15 cellular contexts compared by ENCODE assay signal in the genomic region with DNA sequence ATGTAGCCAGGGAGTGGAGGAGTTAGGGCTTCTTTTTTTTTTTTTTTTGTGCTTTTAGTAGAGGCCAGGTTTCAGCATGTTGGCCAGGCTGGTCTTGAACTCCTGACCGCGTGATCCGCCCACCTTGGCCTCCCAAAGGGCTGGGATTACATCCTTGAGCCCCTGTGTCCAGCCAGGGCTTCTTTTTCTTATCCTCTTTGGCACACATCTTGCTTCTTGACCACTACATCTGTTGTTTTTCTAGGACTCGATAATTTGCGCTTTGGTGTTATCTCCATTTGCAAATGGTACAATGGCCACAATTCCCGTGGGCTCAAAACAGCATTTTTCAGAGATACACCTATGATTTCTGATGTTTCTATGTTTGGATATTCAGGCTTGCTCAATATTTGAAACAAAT. TPM values are rescaled to one million over a fixed set of nuclear protein-coding genes. Genes with fewer than 3 reads are reported as not detected.
DNase-seq lines count a peak whose midpoint lies in the region; ATAC-seq, FAIRE-seq and TF ChIP-seq lines count a peak whose summit lies in the region.
"Had no signal": no experiment of that assay in that cellular context is flagged by ENCODE, and none has a peak within 500 bp of the region (broad histone marks: within the 10 kb centered on the region; RNA-seq: fewer than 3 reads in every experiment).

No MANE protein-coding gene starts in this region.

- peaks cover 41% of the 10 kb centered on the region for H3K36me3 ChIP-seq in left ventricle myocardium inferior
- H3K36me3 ChIP-seq in right atrium auricular region = peaks cover 13% of the 10 kb centered on the region
- peaks cover 0 to 4% of the 10 kb centered on the region in 2 experiments; a peak in 2 of 4 replicates for H3K36me3 ChIP-seq in GM12878 (ENCODE audit: control insufficient read depth in 2 of 2, insufficient read depth in 2 of 2, low read length in 1 of 2)
- peaks cover 0 to 3% of the 10 kb centered on the region in 2 donors for H3K36me3 ChIP-seq in aorta (ENCODE audit: control insufficient read depth in 1 of 2, insufficient read depth in 2 of 2, low read length in 1 of 2)
- H3K36me3 ChIP-seq: colonic mucosa, sigmoid colon had no signal

- H3K4me1 Mint-ChIP-seq in memory B cell = peaks cover 33% of the 10 kb centered on the region

- H3K27ac ChIP-seq in left ventricle myocardium inferior (replicated peaks) (no peak overlapping the region), right atrium auricular region (no peak overlapping the region), GM12878 (ENCODE audit: control insufficient read depth, insufficient read depth) (no peak overlapping the region), aorta (ENCODE audit: low read depth in 1 of 2, low read length in 2 of 2) (no peak overlapping the region)
- H3K27ac ChIP-seq: colonic mucosa, sigmoid colon, tibial nerve had no signal

- SMC1A ChIA-PET in GM12878 (lab: Charles Lee; ENCODE audit: uncharacterized antibody, unreplicated experiment) = interaction anchor here (0.6 to 1.4 kb wide), 4 partner anchors 11 to 422 kb away, joined by 3 to 5 read pairs (median 4); no protein-coding TSS in a partner anchor

- FAIRE-seq in GM12878 (lab: Jason Lieb, UNC) = no peak

- no peaks in the 10 kb centered on the region for H4K20me1 ChIP-seq in GM12878 (ENCODE audit: control insufficient read depth, insufficient read depth)

- no peak for TF ChIP-seq RAD21 in GM12878 (IDR thresholded peaks at IDR 0.05; ENCODE audit: insufficient read depth, low read depth, low read length)

- peak overlapping the region; percentile 59 for H3K4me3 Mint-ChIP-seq in memory B cell

- TF ChIP-seq EP300 in GM12878 (IDR thresholded peaks at IDR 0.05; ENCODE audit: borderline replicate concordance in 1 of 2, control insufficient read depth in 1 of 2, low read depth in 2 of 2, low read length in 2 of 2) = no peak

- intact Hi-C loops in left ventricle myocardium inferior (cut with micrococcal nuclease) (loop anchor here (10.0 kb wide), 1 partner anchor 47 kb away; no protein-coding TSS in a partner anchor), GM12878 (cut with micrococcal nuclease; ENCODE audit: unreplicated experiment) (no loop called here), aorta (cut with DNase I) (no loop called here), posterior cingulate gyrus (cut with DNase I) (no loop called here)

- in situ Hi-C loops in GM12878 (cut with MboI) = no loop called here

- no peak overlapping the region for H3K9ac ChIP-seq in GM12878 (ENCODE audit: control insufficient read depth, insufficient read depth, low read length)

- no peak overlapping the region for H2AFZ ChIP-seq in GM12878 (ENCODE audit: control insufficient read depth, low read depth, low read length)

- TF ChIP-seq POLR2A in GM12878 (IDR thresholded peaks at IDR 0.05; ENCODE audit: low read depth, low read length) = no peak

- no peak for ATAC-seq in GM12878
- no peak for ATAC-seq in memory B cell (ENCODE audit: low read depth)
- no peak for ATAC-seq in aorta (ENCODE audit: low FRiP score)
- ATAC-seq: gastrocnemius medialis had no signal

- RAD21 ChIA-PET in GM12878 (lab: Charles Lee; ENCODE audit: unreplicated experiment) = interaction anchor here (1.6 kb wide), 1 partner anchor 9 kb away, joined by 4 read pairs; no protein-coding TSS in a partner anchor

- H3K9me3 ChIP-seq in left ventricle myocardium inferior (replicated peaks) (no peaks in the 10 kb centered on the region), right atrium auricular region (no peaks in the 10 kb centered on the region), GM12878 (replicated peaks; ENCODE audit: control insufficient read depth, insufficient read depth, low read length) (no peaks in the 10 kb centered on the region), aorta (ENCODE audit: control insufficient read depth, low read length) (no peaks in the 10 kb centered on the region)
- H3K9me3 ChIP-seq: colonic mucosa, gastrocnemius medialis, sigmoid colon, tibial nerve had no signal

- peaks cover 82% of the 10 kb centered on the region for H3K4me1 ChIP-seq in left ventricle myocardium inferior
- peaks cover 0 to 31% of the 10 kb centered on the region in 2 donors for H3K4me1 ChIP-seq in right atrium auricular region
- peaks cover 10% of the 10 kb centered on the region for H3K4me1 ChIP-seq in GM12878 (ENCODE audit: control insufficient read depth, insufficient read depth, low read length)
- peaks cover 4 to 6% of the 10 kb centered on the region in 2 donors for H3K4me1 ChIP-seq in aorta (ENCODE audit: control insufficient read depth in 1 of 2, insufficient read depth in 2 of 2, low read length in 2 of 2)

- 100% methylated on average over 6 of the region's 6 CpGs for WGBS in GM12878 (ENCODE audit: insufficient coverage, insufficient replicate concordance, low lambda C conversion rate, missing lambda C conversion rate)
- 60 to 61% methylated on average over 6 of the region's 6 CpGs for WGBS in aorta, 2 donors

- H3K79me2 ChIP-seq in GM12878 (ENCODE audit: control insufficient read depth, insufficient read depth, low read length) = peaks cover 27% of the 10 kb centered on the region

- CTCF ChIA-PET in GM12878 (lab: Yijun Ruan, JAX) = interaction anchor here (1.1 to 1.5 kb wide), 3 partner anchors 9 to 599 kb away, joined by 3 read pairs; no protein-coding TSS in a partner anchor

- H3K27ac Mint-ChIP-seq in memory B cell = peak overlapping the region; percentile 67

- H3K9me3 Mint-ChIP-seq in memory B cell = no peaks in the 10 kb centered on the region

- TF ChIP-seq CTCF in left ventricle myocardium inferior (IDR thresholded peaks at IDR 0.05; ENCODE audit: borderline replicate concordance) (no peak), right atrium auricular region (IDR thresholded peaks at IDR 0.05) (no peak), GM12878 (IDR thresholded peaks at IDR 0.05 in 2 of 3, conservative IDR thresholded peaks at IDR 0.05 in 1 of 3; ENCODE audit: control insufficient read depth in 2 of 3, extremely low read depth in 1 of 3, insufficient read depth in 1 of 3, low read depth in 3 of 3, low read length in 3 of 3) (no peak)

- DNase-seq in left ventricle myocardium inferior = no peak
- no peak for DNase-seq in right atrium auricular region (ENCODE audit: low spot score)
- DNase-seq in GM12878 (ENCODE audit: low read depth, low spot score) = no peak
- no peak for DNase-seq in memory B cell (ENCODE audit: low spot score in 2 of 2)
- no peak for DNase-seq in aorta
- DNase-seq in posterior cingulate gyrus = no peak
- DNase-seq in stimulated activated naive CD4-positive, alpha-beta T cell treated with Interleukin-2 at 50 U/mL for 16 hours (lab: John Stamatoyannopoulos, UW) = no peak
- DNase-seq in NCI-H524 (lab: John Stamatoyannopoulos, UW) = no peak
- DNase-seq: activated CD4-positive, alpha-beta T cell treated with anti-CD3 and anti-CD28 coated beads for 4 hours; colonic mucosa; EL; gastrocnemius medialis; NCI-H1105; sigmoid colon had no signal

- H3K27me3 ChIP-seq in left ventricle myocardium inferior (ENCODE audit: low read depth) (no peaks in the 10 kb centered on the region), right atrium auricular region (no peaks in the 10 kb centered on the region), GM12878 (replicated peaks in 1 of 2; ENCODE audit: control insufficient read depth in 2 of 2, insufficient read depth in 2 of 2, low read length in 1 of 2) (no peaks in the 10 kb centered on the region), aorta (ENCODE audit: control insufficient read depth in 1 of 2, insufficient read depth in 2 of 2, low read length in 1 of 2) (no peaks in the 10 kb centered on the region)
- H3K27me3 ChIP-seq: colonic mucosa, gastrocnemius medialis, sigmoid colon, tibial nerve had no signal

- peak overlapping the region; percentile 91 for H3K4me3 ChIP-seq in left ventricle myocardium inferior
- H3K4me3 ChIP-seq in right atrium auricular region = peak overlapping the region in 1 of 2 donors; percentile 7
- H3K4me3 ChIP-seq in GM12878 = 0 out of 2 replicates have a peak overlapping the region, but pooled peaks have one; percentile 17
- H3K4me3 ChIP-seq in aorta (ENCODE audit: low read length in 2 of 2) = peak overlapping the region; percentile 19 to 26
- H3K4me3 ChIP-seq: colonic mucosa, sigmoid colon, tibial nerve had no signal

- no peaks in the 10 kb centered on the region for H3K27me3 Mint-ChIP-seq in memory B cell

- peak overlapping the region; percentile 59 for H3K4me2 ChIP-seq in GM12878 (ENCODE audit: control insufficient read depth, insufficient read depth)

- BruUV-seq in GM12878 (replicated peaks; lab: Mats Ljungman, UMichigan) = no TSS peak

- POLR2A ChIA-PET in GM12878 (lab: Charles Lee) = interaction anchor here (0.7 to 1.6 kb wide), 2 partner anchors 11 to 592 kb away, joined by 3 to 5 read pairs; partner anchors contain the start of gene ACTRT3

- peaks cover 15% of the 10 kb centered on the region for H3K36me3 Mint-ChIP-seq in memory B cell

RNA-seq across cellular contexts. Expression of gene SKIL, which starts 4.2 kb away (rescaled TPM):
- total RNA-seq in left ventricle myocardium inferior (21.5 TPM), right atrium auricular region (10 to 100 TPM; 20.4 to 32.9 TPM), GM12878 (2014; rRNA removed) (10.5 and 14.7 TPM in 2 replicates), GM12878 (2014; rRNA removed; fragmentation: Illumina TruSeq; extraction: Trizol) (13.6 and 14.7 TPM in 2 replicates), GM12878 (2021) (14.4 and 14.8 TPM in 2 replicates), aorta (100 to 1,000 TPM in 1 of 2 donors, 10 to 100 TPM in 1; 98.7 to 134 TPM)
- total RNA-seq in GM12878 (2013; cell fraction: nucleolus; rRNA removed) = 16.8 and 19.3 TPM in 2 replicates
- 6.3 TPM for polyA plus RNA-seq in GM12878 (2011; ENCODE audit: low read depth)
- polyA plus RNA-seq in GM12878 (2011; rRNA removed) (4.7 and 6.5 TPM in 2 replicates), GM12878 (2014; fragmentation: Illumina TruSeq; extraction: Trizol) (6.0 and 9.3 TPM in 2 replicates), GM12878 (2014; fragmentation: Nextera tagmentation; extraction: Ambion mirVana) (1 to 10 TPM; 2.7 to 5.7 TPM), GM12878 (2014; rRNA removed) (5.1 and 5.9 TPM in 2 replicates), GM12878 (2016; fragmentation: Nextera tagmentation; extraction: Ambion mirVana) (1 to 10 TPM; 7.4 TPM), aorta (10 to 100 TPM; 13.6 to 16.5 TPM)
- 2.1 and 2.5 TPM in 2 replicates for polyA plus RNA-seq in GM12878 (2011; cell fraction: cytosol; rRNA removed)
- polyA plus RNA-seq in GM12878 (2011; cell fraction: nucleus; rRNA removed) = 3.5 and 4.9 TPM in 2 replicates
- polyA plus RNA-seq in GM12878 (2012) = 6.3 and 10.8 TPM in 2 replicates
- 16.0 and 24.9 TPM in 2 replicates for polyA minus RNA-seq in GM12878 (2011; rRNA and poly(A)+ RNA removed)
- 6.8 and 8.6 TPM in 2 replicates for polyA minus RNA-seq in GM12878 (2011; cell fraction: cytosol; rRNA and poly(A)+ RNA removed)
- polyA minus RNA-seq in GM12878 (2011; cell fraction: nucleus; rRNA and poly(A)+ RNA removed) = 3.5 and 5.7 TPM in 2 replicates

RNA-seq across cellular contexts. Expression of gene CLDN11, which starts 57.0 kb away (rescaled TPM):
- 4.3 TPM for total RNA-seq in left ventricle myocardium inferior
- total RNA-seq in right atrium auricular region = 10 to 100 TPM in 1 of 2 donors, 1 to 10 TPM in 1; 9.0 to 15.8 TPM
- total RNA-seq in GM12878 (2013; cell fraction: nucleolus; rRNA removed) = 0.38 TPM in 1 of 2 replicates, not detected in the other
- 0.16 TPM in 1 of 2 replicates, not detected in the other for total RNA-seq in GM12878 (2014; rRNA removed)
- not detected in 2 replicates for total RNA-seq in GM12878 (2014; rRNA removed; fragmentation: Illumina TruSeq; extraction: Trizol)
- 0.15 and 0.29 TPM in 2 replicates for total RNA-seq in GM12878 (2021)
- not detected for polyA plus RNA-seq in GM12878 (2011; ENCODE audit: low read depth)
- not detected in 2 replicates for polyA plus RNA-seq in GM12878 (2011; rRNA removed)
- 0.03 TPM in 1 of 2 replicates, not detected in the other for polyA plus RNA-seq in GM12878 (2011; cell fraction: cytosol; rRNA removed)
- not detected in 2 replicates for polyA plus RNA-seq in GM12878 (2011; cell fraction: nucleus; rRNA removed)
- polyA plus RNA-seq in GM12878 (2012) = 0.15 TPM in 1 of 2 replicates, not detected in the other
- polyA plus RNA-seq in GM12878 (2014; fragmentation: Illumina TruSeq; extraction: Trizol) = not detected in 2 replicates
- not detected for polyA plus RNA-seq in GM12878 (2014; fragmentation: Nextera tagmentation; extraction: Ambion mirVana)
- not detected in 2 replicates for polyA plus RNA-seq in GM12878 (2014; rRNA removed)
- polyA plus RNA-seq in GM12878 (2016; fragmentation: Nextera tagmentation; extraction: Ambion mirVana) = not detected
- not detected in 2 replicates for polyA minus RNA-seq in GM12878 (2011; rRNA and poly(A)+ RNA removed)
- polyA minus RNA-seq in GM12878 (2011; cell fraction: cytosol; rRNA and poly(A)+ RNA removed) = not detected in 2 replicates
- polyA minus RNA-seq in GM12878 (2011; cell fraction: nucleus; rRNA and poly(A)+ RNA removed) = not detected in 2 replicates
- total RNA-seq in aorta = 10 to 100 TPM in 1 of 2 donors, 1 to 10 TPM in 1; 5.1 to 11.9 TPM
- 1 to 10 TPM in 1 of 2 donors, under 1 TPM in 1; 0.36 to 1.4 TPM for polyA plus RNA-seq in aorta
